ENCODE assay signal across 16 cellular contexts in the genomic region with DNA sequence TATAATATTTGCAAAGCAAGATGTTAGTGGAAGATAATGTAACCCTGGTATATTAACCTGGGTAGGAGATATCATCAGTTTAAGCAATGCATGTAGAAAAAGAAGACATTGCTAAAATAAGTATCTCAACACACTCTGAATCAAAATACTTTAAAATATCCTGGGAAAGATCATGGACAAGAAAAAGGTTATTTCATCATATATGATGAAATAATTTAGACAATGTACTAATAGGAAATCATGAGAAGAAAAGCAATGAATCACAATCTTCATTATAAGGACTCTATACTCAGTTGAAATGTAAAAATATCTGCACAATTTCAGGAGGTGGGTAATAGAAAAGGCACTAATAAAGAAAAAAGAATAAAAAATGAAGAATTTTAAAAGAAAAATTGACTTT.
"Had no signal": no experiment of that assay in that cellular context is flagged by ENCODE, and none has a peak within 500 bp of the region (broad histone marks: within the 10 kb centered on the region; RNA-seq: fewer than 3 reads in every experiment).

No MANE protein-coding gene starts in this region.

- H3K27me3 ChIP-seq: heart left ventricle, sigmoid colon had no signal

- H3K4me3 ChIP-seq: heart left ventricle, sigmoid colon had no signal

- H3K27ac ChIP-seq: heart left ventricle, sigmoid colon had no signal

- ATAC-seq: heart left ventricle; left colon; left ventricle myocardium superior; naive thymus-derived CD4-positive, alpha-beta T cell had no signal

- H3K4me1 ChIP-seq: heart left ventricle, sigmoid colon had no signal

- H3K36me3 ChIP-seq: heart left ventricle, sigmoid colon had no signal

- FAIRE-seq: endometrium, frontal cortex, small intestine had no signal

- H3K9me3 ChIP-seq: heart left ventricle, sigmoid colon had no signal

- DNase-seq: effector memory CD4-positive, alpha-beta T cell; erythroblast; heart left ventricle; hippocampal formation; left colon; left ventricle myocardium superior; naive thymus-derived CD4-positive, alpha-beta T cell; nephron progenitor cell; posterior cingulate gyrus; sigmoid colon; small intestine; stimulated activated CD4-positive, alpha-beta T cell treated with anti-CD3 and anti-CD28 coated beads, Interleukin-12 subunit alpha, Interleukin-12 subunit beta, amount 100 ng/mL, for 4 hours; stimulated activated naive CD4-positive, alpha-beta T cell treated with Interleukin-2 at 50 U/mL for 16 hours; trophoblast cell had no signal
